Comparison of ENCODE assay signal across 8 cellular contexts in the genomic region with DNA sequence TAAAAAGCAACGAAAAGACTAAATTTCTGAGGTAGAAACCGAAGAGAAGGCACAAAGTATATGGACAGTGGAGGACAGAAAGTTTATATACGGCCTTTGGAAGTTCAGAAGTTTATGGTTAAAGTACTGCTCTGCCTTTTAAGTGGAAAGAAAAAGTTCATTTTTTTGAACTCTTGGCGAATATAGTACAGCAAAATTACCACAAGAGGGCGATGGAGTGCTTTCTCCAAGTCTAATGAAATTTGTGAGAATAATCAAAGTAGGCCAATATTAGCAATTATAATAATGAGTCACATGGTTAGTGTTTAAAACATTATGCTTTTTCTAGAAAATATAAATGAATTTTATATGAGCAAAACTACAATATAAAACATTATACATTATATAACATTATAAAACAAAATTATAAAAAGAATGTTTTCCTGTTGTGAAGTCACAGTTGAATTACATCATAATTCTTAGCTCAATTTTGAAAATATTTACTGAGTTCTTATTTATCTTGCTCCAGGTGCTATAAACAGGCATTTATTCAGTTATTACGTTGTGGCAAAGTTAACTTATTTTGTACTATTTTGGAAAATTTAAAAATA.
A peak's percentile ranks its signal among the peaks of the same experiment; 100 is the strongest.
DNase-seq lines count a peak whose midpoint lies in the region; ATAC-seq and TF ChIP-seq lines count a peak whose summit lies in the region.

No MANE protein-coding gene starts in this region.

- no peak overlapping the region for H2BK5ac ChIP-seq in mesendoderm (ENCODE audit: low read length)

- H3K27ac ChIP-seq in 22Rv1 (peak overlapping the region; percentile 75), mesendoderm (ENCODE audit: low read depth, low read length) (no peak overlapping the region)

- no peak overlapping the region for H3K9ac ChIP-seq in mesendoderm (ENCODE audit: low read length)

- H4K8ac ChIP-seq in mesendoderm (ENCODE audit: low read depth, low read length): no peak overlapping the region

- no peaks in the 10 kb centered on the region for H3K4me1 ChIP-seq in mesendoderm (ENCODE audit: control insufficient read depth, low read depth, low read length)

- no peak overlapping the region for H2BK120ac ChIP-seq in mesendoderm (ENCODE audit: low read depth, low read length)

- ATAC-seq in HG03095 (IDR thresholded peaks at IDR 0.05; ENCODE audit: unreplicated experiment): no peak

- no peak overlapping the region for H3K23ac ChIP-seq in mesendoderm (ENCODE audit: low read length)

- no peaks in the 10 kb centered on the region for H3K27me3 ChIP-seq in mesendoderm (ENCODE audit: insufficient read depth, low read length, poor library complexity)

- H2AK5ac ChIP-seq in mesendoderm (ENCODE audit: low read length): no peak overlapping the region

- DNase-seq in DMS53 treated with DMSO at 0.1 percent for 48 hours (lab: John Stamatoyannopoulos, UW; ENCODE audit: unreplicated experiment) (peak; percentile 34), HCEC 1CT (peak; percentile 17), NCI-H460 (ENCODE audit: extremely low read depth, low read depth) (peak; percentile 31), cerebellar cortex (ENCODE audit: low spot score) (peak; percentile 35), mesendoderm (peak; percentile 33), epidermal melanocyte (ENCODE audit: insufficient read length, low spot score) (no peak)

- no peaks in the 10 kb centered on the region for H3K36me3 ChIP-seq in mesendoderm (ENCODE audit: control insufficient read depth, insufficient read depth, low read length)

- no peak overlapping the region for H3K18ac ChIP-seq in mesendoderm (ENCODE audit: low read length)

- no peak overlapping the region for H3K4me3 ChIP-seq in mesendoderm (ENCODE audit: low read length)

- H3K79me1 ChIP-seq in mesendoderm (ENCODE audit: low read length): no peaks in the 10 kb centered on the region

- no peak overlapping the region for H3K56ac ChIP-seq in mesendoderm (ENCODE audit: low read length)

- H3K4ac ChIP-seq in mesendoderm (ENCODE audit: low read depth, low read length): no peak overlapping the region

- no peak overlapping the region for H2BK15ac ChIP-seq in mesendoderm (replicated peaks; ENCODE audit: low read depth)

- H3K79me2 ChIP-seq in mesendoderm (ENCODE audit: control insufficient read depth, insufficient read depth, low read length): no peaks in the 10 kb centered on the region

- TF ChIP-seq CTCF in 22Rv1 (IDR thresholded peaks at IDR 0.05): peak; percentile 93

- H3K4me2 ChIP-seq in mesendoderm (ENCODE audit: low read length): no peak overlapping the region

- no peak overlapping the region for H4K5ac ChIP-seq in mesendoderm (ENCODE audit: low read length)

- WGBS in mesendoderm (ENCODE audit: extremely low coverage, insufficient coverage, low lambda C conversion rate): no CpG with 5 or more reads among the region's 6 CpGs
